Comparison of ENCODE assay signal across 24 cellular contexts in the genomic region with DNA sequence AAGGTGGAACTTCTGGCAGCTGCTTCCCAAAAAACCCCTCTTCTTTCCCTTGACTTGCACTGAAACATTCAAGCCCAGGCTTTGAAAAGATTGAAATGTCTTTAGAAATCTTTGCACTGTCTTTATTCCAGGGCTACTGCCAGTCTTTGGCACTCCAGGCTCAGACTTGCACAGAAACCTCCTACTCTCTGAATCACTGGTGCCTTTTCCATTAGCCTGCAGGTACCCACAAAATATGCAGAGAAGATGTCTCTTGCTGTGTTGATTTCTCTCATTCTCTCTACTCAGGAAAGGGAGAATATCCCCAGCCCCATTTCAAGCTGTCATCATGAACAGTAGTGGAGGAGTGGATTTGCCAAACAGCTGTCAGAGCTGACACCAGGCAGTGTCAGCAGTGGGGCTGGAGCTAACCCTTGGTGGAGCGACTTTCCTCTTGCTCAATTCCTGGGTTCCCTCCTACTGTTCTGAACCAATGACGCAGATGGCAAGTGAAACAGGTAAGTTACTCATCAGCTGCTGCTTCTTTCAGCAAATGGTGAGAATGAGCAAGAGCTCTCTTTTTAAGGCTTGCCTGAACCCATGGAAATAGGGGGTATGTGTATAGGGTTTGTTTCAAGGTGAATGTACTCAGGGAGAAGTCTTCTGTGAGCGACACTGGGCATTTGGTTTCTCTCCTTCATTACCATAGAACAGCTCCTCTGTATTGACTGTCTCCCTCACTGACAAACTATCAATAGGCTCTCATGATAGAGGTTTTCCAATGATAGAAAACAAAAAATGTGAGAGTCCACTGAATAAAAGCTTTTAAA.
"Had no signal": no experiment of that assay in that cellular context is flagged by ENCODE, and none has a peak within 500 bp of the region (broad histone marks: within the 10 kb centered on the region; RNA-seq: fewer than 3 reads in every experiment).

No MANE protein-coding gene starts in this region.

- H3K36me3 Mint-ChIP-seq: activated naive CD8-positive, alpha-beta T cell; brain had no signal

- H3K4me3 Mint-ChIP-seq: activated naive CD4-positive, alpha-beta T cell treated with anti-CD3 and anti-CD28 coated beads for 36 hours; activated naive CD8-positive, alpha-beta T cell; activated T-cell treated with anti-CD3 and anti-CD28 coated beads, Interleukin-2, amount 50 U/mL, for 4 hours; brain; T-helper 17 cell had no signal

- H3K27ac Mint-ChIP-seq: activated naive CD4-positive, alpha-beta T cell treated with anti-CD3 and anti-CD28 coated beads for 36 hours; activated naive CD8-positive, alpha-beta T cell; brain; T-helper 17 cell had no signal

- DNase-seq: activated CD4-positive, alpha-beta T cell treated with anti-CD3 and anti-CD28 coated beads for 48 hours; activated CD4-positive, alpha-beta T cell treated with anti-CD3 and anti-CD28 coated beads, Interleukin-2, amount 50 U/mL, for 48 hours; activated gamma-delta T cell; activated naive CD4-positive, alpha-beta T cell treated with anti-CD3 and anti-CD28 coated beads for 36 hours; activated T-cell treated with anti-CD3 and anti-CD28 coated beads, Interleukin-2, amount 50 U/mL, for 4 hours; amygdala; cerebellar nuclear complex; KBM-7; NCI-H1092; NCI-H1417; NCI-H1930; NCI-H2171; NCI-H2227 treated with DMSO at 0.1 percent for 48 hours; NCI-H446 treated with DMSO at 0.1 percent for 48 hours; NCI-H524 treated with DMSO at 0.1 percent for 48 hours; NCI-H774; NK-92 treated with Interleukin-12 subunit alpha and Interleukin-12 subunit beta, amount 100 ng/mL, for 24 hours; Peyer's patch; SHP77 treated with DMSO at 0.1 percent for 48 hours; T-helper 17 cell; T1000 had no signal

- H3K27me3 ChIP-seq: Peyer's patch had no signal

- H3K36me3 ChIP-seq: Peyer's patch had no signal

- H3K4me1 Mint-ChIP-seq: T-helper 17 cell had no signal

- ATAC-seq: activated CD4-positive, CD25-positive, alpha-beta regulatory T cell treated with anti-CD3 and anti-CD28 coated beads, Interleukin-2, amount 50 U/mL, for 24 hours; activated T-cell treated with anti-CD3 and anti-CD28 coated beads, Interleukin-2, amount 50 U/mL, for 4 hours; T-helper 17 cell had no signal

- H3K9me3 Mint-ChIP-seq: activated T-cell treated with anti-CD3 and anti-CD28 coated beads, Interleukin-2, amount 50 U/mL, for 4 hours had no signal

- H3K4me3 ChIP-seq: Peyer's patch had no signal
